In genomic region chr11:47225552-47226137, GRCh38 we compare ENCODE assay signal across 9 cellular contexts. TPM values are rescaled to one million over a fixed set of nuclear protein-coding genes. Genes with fewer than 3 reads are reported as not detected.
A peak's percentile ranks its signal among the peaks of the same experiment; 100 is the strongest.
DNase-seq lines count a peak whose midpoint lies in the region; ATAC-seq and TF ChIP-seq lines count a peak whose summit lies in the region.
"Had no signal": no experiment of that assay in that cellular context is flagged by ENCODE, and none has a peak within 500 bp of the region (broad histone marks: within the 10 kb centered on the region; RNA-seq: fewer than 3 reads in every experiment).

No MANE protein-coding gene starts in this region.

- H3K27me3 ChIP-seq in CD4-positive, CD25-positive, alpha-beta regulatory T cell (ENCODE audit: control insufficient read depth, insufficient read depth, low read length) = no peaks in the 10 kb centered on the region
- no peaks in the 10 kb centered on the region for H3K27me3 ChIP-seq in hepatocyte

- H3K9me3 Mint-ChIP-seq in CD4-positive, CD25-positive, alpha-beta regulatory T cell = no peaks in the 10 kb centered on the region
- no peaks in the 10 kb centered on the region for H3K9me3 Mint-ChIP-seq in activated naive CD4-positive, alpha-beta T cell treated with anti-CD3 and anti-CD28 coated beads, Interleukin-2, amount 50 U/mL, for 72 hours

- peaks cover 34% of the 10 kb centered on the region for H3K36me3 Mint-ChIP-seq in CD4-positive, CD25-positive, alpha-beta regulatory T cell
- H3K36me3 Mint-ChIP-seq in activated naive CD4-positive, alpha-beta T cell treated with anti-CD3 and anti-CD28 coated beads, Interleukin-2, amount 50 U/mL, for 72 hours = peaks cover 15 to 37% of the 10 kb centered on the region in 2 donors

- peaks cover 5 to 21% (median 14%) of the 10 kb centered on the region in 4 donors for H3K4me1 Mint-ChIP-seq in CD4-positive, CD25-positive, alpha-beta regulatory T cell

- ATAC-seq in CD4-positive, CD25-positive, alpha-beta regulatory T cell (ENCODE audit: low read depth in 2 of 2) = peak; percentile 39 to 67
- ATAC-seq in GM19438 (IDR thresholded peaks at IDR 0.05; ENCODE audit: low read depth, unreplicated experiment) (peak; percentile 74), HG03135 (IDR thresholded peaks at IDR 0.05; ENCODE audit: unreplicated experiment) (peak; percentile 73)
- peak; percentile 96 to 98 for ATAC-seq in activated naive CD4-positive, alpha-beta T cell treated with anti-CD3 and anti-CD28 coated beads, Interleukin-2, amount 50 U/mL, for 72 hours

- DNase-seq in CD4-positive, CD25-positive, alpha-beta regulatory T cell = peak in 1 of 3 donors; percentile 67
- DNase-seq in activated naive CD4-positive, alpha-beta T cell treated with anti-CD3 and anti-CD28 coated beads, Interleukin-2, amount 50 U/mL, for 72 hours (ENCODE audit: low spot score in 2 of 2) = no peak
- DNase-seq in posterior cingulate gyrus = no peak
- DNase-seq in 8988T = no peak
- no peak for DNase-seq in hepatocyte (ENCODE audit: low spot score)
- no peak for DNase-seq in anterior cingulate cortex (lab: John Stamatoyannopoulos, UW)
- DNase-seq: COR-L47 had no signal

- peak overlapping the region in 3 of 4 donors; percentile 42 to 68 (median 59) for H3K4me3 Mint-ChIP-seq in CD4-positive, CD25-positive, alpha-beta regulatory T cell

- H3K36me3 ChIP-seq in CD4-positive, CD25-positive, alpha-beta regulatory T cell (ENCODE audit: control insufficient read depth, insufficient read depth, low read length) = peaks cover 46% of the 10 kb centered on the region
- no peaks in the 10 kb centered on the region for H3K36me3 ChIP-seq in hepatocyte (replicated peaks; ENCODE audit: insufficient read depth, low read depth)

- no peaks in the 10 kb centered on the region for H3K9me3 ChIP-seq in CD4-positive, CD25-positive, alpha-beta regulatory T cell (ENCODE audit: control insufficient read depth in 2 of 2, low read length in 2 of 2)
- no peaks in the 10 kb centered on the region for H3K9me3 ChIP-seq in hepatocyte (ENCODE audit: low read depth)

- H3K27ac ChIP-seq in CD4-positive, CD25-positive, alpha-beta regulatory T cell (ENCODE audit: insufficient read depth, low read length, poor library complexity, severe bottlenecking) = peak overlapping the region; percentile 38
- no peak overlapping the region for H3K27ac ChIP-seq in hepatocyte

- no peak overlapping the region for H2AFZ ChIP-seq in hepatocyte

- intact Hi-C loops in posterior cingulate gyrus (cut with DNase I) = no loop called here

- no peaks in the 10 kb centered on the region for H3K9me2 ChIP-seq in hepatocyte (replicated peaks; ENCODE audit: insufficient read depth)

- WGBS in hepatocyte (ENCODE audit: low lambda C conversion rate, missing lambda C conversion rate) = 97% methylated on average over 5 of the region's 5 CpGs

- no peaks in the 10 kb centered on the region for H3K27me3 Mint-ChIP-seq in CD4-positive, CD25-positive, alpha-beta regulatory T cell

- TF ChIP-seq CTCF in hepatocyte (IDR thresholded peaks at IDR 0.05; ENCODE audit: poor library complexity) = no peak

- peak overlapping the region; percentile 48 to 56 (median 53) for H3K27ac Mint-ChIP-seq in CD4-positive, CD25-positive, alpha-beta regulatory T cell
- H3K27ac Mint-ChIP-seq in activated naive CD4-positive, alpha-beta T cell treated with anti-CD3 and anti-CD28 coated beads, Interleukin-2, amount 50 U/mL, for 72 hours = peak overlapping the region in 1 of 2 donors; percentile 50

- H4K20me1 ChIP-seq in hepatocyte (ENCODE audit: insufficient read depth, poor library complexity, severe bottlenecking) = no peaks in the 10 kb centered on the region

- no peak overlapping the region for H3K4me2 ChIP-seq in hepatocyte

- peak overlapping the region; percentile 48 for H3K4me3 ChIP-seq in CD4-positive, CD25-positive, alpha-beta regulatory T cell (ENCODE audit: low read depth, low read length)
- H3K4me3 ChIP-seq in hepatocyte = no peak overlapping the region

- no peaks in the 10 kb centered on the region for H3K79me2 ChIP-seq in hepatocyte

- H3K4me1 ChIP-seq in CD4-positive, CD25-positive, alpha-beta regulatory T cell (ENCODE audit: control insufficient read depth, insufficient read depth, low read length, poor library complexity, severe bottlenecking) = no peaks in the 10 kb centered on the region
- peaks cover 1% of the 10 kb centered on the region for H3K4me1 ChIP-seq in hepatocyte (ENCODE audit: insufficient read depth)

RNA-seq across cellular contexts. Expression of gene DDB2, which starts 10.9 kb away (rescaled TPM):
- total RNA-seq in CD4-positive, CD25-positive, alpha-beta regulatory T cell = 81.7 TPM
- polyA plus RNA-seq in CD4-positive, CD25-positive, alpha-beta regulatory T cell = 10 to 100 TPM; 55.3 to 93.9 (median 60.0) TPM
- 100 to 1,000 TPM; 194 to 486 TPM for total RNA-seq in activated naive CD4-positive, alpha-beta T cell treated with anti-CD3 and anti-CD28 coated beads, Interleukin-2, amount 50 U/mL, for 72 hours
- total RNA-seq in hepatocyte = 17.2 and 17.7 TPM in 2 replicates
- 25.7 and 28.2 TPM in 2 replicates for polyA plus RNA-seq in hepatocyte

RNA-seq across cellular contexts. Expression of gene ACP2, which starts 23.0 kb away (rescaled TPM):
- 19.0 TPM for total RNA-seq in CD4-positive, CD25-positive, alpha-beta regulatory T cell
- polyA plus RNA-seq in CD4-positive, CD25-positive, alpha-beta regulatory T cell = 10 to 100 TPM; 16.3 to 27.7 (median 17.2) TPM
- total RNA-seq in activated naive CD4-positive, alpha-beta T cell treated with anti-CD3 and anti-CD28 coated beads, Interleukin-2, amount 50 U/mL, for 72 hours = 10 to 100 TPM in 1 of 2 donors, 1 to 10 TPM in 1; 8.0 to 12.7 TPM
- total RNA-seq in hepatocyte = 31.5 and 40.3 TPM in 2 replicates
- polyA plus RNA-seq in hepatocyte = 26.5 and 29.6 TPM in 2 replicates

RNA-seq across cellular contexts. Expression of gene NR1H3, which starts 32.2 kb away (rescaled TPM):
- 5.7 TPM for total RNA-seq in CD4-positive, CD25-positive, alpha-beta regulatory T cell
- polyA plus RNA-seq in CD4-positive, CD25-positive, alpha-beta regulatory T cell = 10 to 100 TPM in 1 of 4 donors, 1 to 10 TPM in 3; 6.1 to 13.0 (median 9.3) TPM
- total RNA-seq in activated naive CD4-positive, alpha-beta T cell treated with anti-CD3 and anti-CD28 coated beads, Interleukin-2, amount 50 U/mL, for 72 hours = 10 to 100 TPM in 1 of 2 donors, 1 to 10 TPM in 1; 6.9 to 11.1 TPM
- total RNA-seq in hepatocyte = 40.8 and 49.5 TPM in 2 replicates
- 41.5 and 43.1 TPM in 2 replicates for polyA plus RNA-seq in hepatocyte

RNA-seq across cellular contexts. Expression of gene PACSIN3, which starts 39.4 kb away (rescaled TPM):
- not detected for total RNA-seq in CD4-positive, CD25-positive, alpha-beta regulatory T cell
- under 1 TPM in 1 of 4 donors, not detected in 3; 0.85 TPM for polyA plus RNA-seq in CD4-positive, CD25-positive, alpha-beta regulatory T cell
- 10 to 100 TPM; 10.5 to 17.1 TPM for total RNA-seq in activated naive CD4-positive, alpha-beta T cell treated with anti-CD3 and anti-CD28 coated beads, Interleukin-2, amount 50 U/mL, for 72 hours
- total RNA-seq in hepatocyte = 35.2 and 53.7 TPM in 2 replicates
- 68.1 and 70.7 TPM in 2 replicates for polyA plus RNA-seq in hepatocyte

RNA-seq across cellular contexts. Expression of gene MADD, which starts 44.3 kb away (rescaled TPM):
- total RNA-seq in CD4-positive, CD25-positive, alpha-beta regulatory T cell = 179 TPM
- 10 to 100 TPM; 17.8 to 29.2 (median 23.1) TPM for polyA plus RNA-seq in CD4-positive, CD25-positive, alpha-beta regulatory T cell
- total RNA-seq in activated naive CD4-positive, alpha-beta T cell treated with anti-CD3 and anti-CD28 coated beads, Interleukin-2, amount 50 U/mL, for 72 hours = 100 to 1,000 TPM in 1 of 2 donors, 10 to 100 TPM in 1; 68.9 to 140 TPM
- 19.1 and 28.0 TPM in 2 replicates for total RNA-seq in hepatocyte
- polyA plus RNA-seq in hepatocyte = 17.6 and 19.6 TPM in 2 replicates
